ENCODE assay signal across 8 cellular contexts in the genomic region with DNA sequence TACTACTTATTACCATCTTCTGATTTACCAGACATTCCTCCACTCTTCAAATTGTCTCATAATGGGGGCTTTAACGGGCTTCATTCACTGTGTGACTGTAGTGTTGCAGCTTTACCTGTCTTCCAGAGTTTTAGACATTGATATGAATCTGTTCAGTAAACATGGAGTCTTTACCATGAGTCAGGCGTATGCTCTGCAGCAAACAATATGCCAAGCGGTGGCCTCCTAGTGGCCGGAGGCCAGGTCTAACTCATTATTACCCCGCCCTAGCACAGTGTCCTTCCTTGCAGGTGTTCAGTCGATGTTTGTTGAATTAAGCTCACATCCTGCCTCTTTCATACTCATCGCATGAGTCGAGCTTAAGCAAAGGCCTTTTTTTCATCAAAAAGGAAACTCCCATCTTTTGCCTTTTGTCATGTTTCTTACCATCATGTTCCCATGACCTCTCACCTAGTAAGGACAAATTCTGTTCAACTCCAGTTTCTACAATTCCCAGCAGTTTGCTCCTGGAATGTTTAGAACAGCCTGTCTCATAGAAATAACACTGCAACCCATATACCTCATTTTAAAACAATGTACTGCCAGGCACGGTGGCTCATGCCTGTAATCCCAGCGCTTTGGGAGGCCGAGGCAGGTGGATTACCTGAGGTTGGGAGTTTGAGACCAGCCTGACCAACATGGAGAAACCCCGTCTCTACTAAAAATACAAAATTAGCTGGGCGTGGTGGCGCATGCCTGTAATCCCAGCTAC. TPM values are rescaled to one million over a fixed set of nuclear protein-coding genes. Genes with fewer than 3 reads are reported as not detected.
DNase-seq lines count a peak whose midpoint lies in the region; ATAC-seq and TF ChIP-seq lines count a peak whose summit lies in the region.

No MANE protein-coding gene starts in this region.

- H3K27ac Mint-ChIP-seq in CD4-positive, alpha-beta memory T cell: peak overlapping the region; percentile 35 to 93 (median 71)
- H3K27ac Mint-ChIP-seq in activated naive CD8-positive, alpha-beta T cell treated with anti-CD3 and anti-CD28 coated beads for 36 hours: peak overlapping the region; percentile 51

- H3K4me3 ChIP-seq in CD4-positive, alpha-beta memory T cell (ENCODE audit: low read length in 2 of 2): no peak overlapping the region
- no peak overlapping the region for H3K4me3 ChIP-seq in HFF-Myc (replicated peaks; ENCODE audit: low read depth, low read length)
- H3K4me3 ChIP-seq in RWPE2 (ENCODE audit: severe bottlenecking): no peak overlapping the region

- no peak overlapping the region for H3K27ac ChIP-seq in CD4-positive, alpha-beta memory T cell (ENCODE audit: low read depth, low read length)
- H3K27ac ChIP-seq in RWPE2 (ENCODE audit: poor library complexity, severe bottlenecking): peak overlapping the region; percentile 87

- peak overlapping the region in 6 of 8 donors; percentile 1 to 75 (median 29) for H3K4me3 Mint-ChIP-seq in CD4-positive, alpha-beta memory T cell
- H3K4me3 Mint-ChIP-seq in activated naive CD8-positive, alpha-beta T cell treated with anti-CD3 and anti-CD28 coated beads for 36 hours: no peak overlapping the region

- H3K4me1 Mint-ChIP-seq in CD4-positive, alpha-beta memory T cell: peaks cover 23 to 35% (median 30%) of the 10 kb centered on the region in 4 donors
- H3K4me1 Mint-ChIP-seq in activated naive CD8-positive, alpha-beta T cell treated with anti-CD3 and anti-CD28 coated beads for 36 hours: peaks cover 43% of the 10 kb centered on the region

- H3K4me1 ChIP-seq in CD4-positive, alpha-beta memory T cell (ENCODE audit: insufficient read depth, low read length): peaks cover 43% of the 10 kb centered on the region
- H3K4me1 ChIP-seq in RWPE2 (ENCODE audit: insufficient read depth, poor library complexity, severe bottlenecking): peaks cover 48% of the 10 kb centered on the region

- peak; percentile 63 to 79 (median 69) for DNase-seq in CD4-positive, alpha-beta memory T cell
- DNase-seq in HFF-Myc (ENCODE audit: extremely low read depth, low read depth) (no peak), RWPE2 (ENCODE audit: low spot score) (peak; percentile 93), iPS-NIHi11 (ENCODE audit: low spot score) (peak; percentile 57), DMS79 (lab: John Stamatoyannopoulos, UW) (no peak), foreskin melanocyte (no peak)
- peak; percentile 53 for DNase-seq in activated naive CD8-positive, alpha-beta T cell treated with anti-CD3 and anti-CD28 coated beads for 36 hours
- DNase-seq in stimulated activated naive CD4-positive, alpha-beta T cell treated with Interleukin-2 at 50 U/mL for 16 hours (lab: John Stamatoyannopoulos, UW): peak; percentile 53

- no peaks in the 10 kb centered on the region for H3K36me3 Mint-ChIP-seq in CD4-positive, alpha-beta memory T cell
- H3K36me3 Mint-ChIP-seq in activated naive CD8-positive, alpha-beta T cell treated with anti-CD3 and anti-CD28 coated beads for 36 hours: peaks cover 2% of the 10 kb centered on the region

- TF ChIP-seq CTCF in HFF-Myc (IDR thresholded peaks at IDR 0.05; ENCODE audit: low read depth, low read length, missing control alignments): peak; percentile 56
- peak; percentile 92 for TF ChIP-seq CTCF in RWPE2 (IDR thresholded peaks at IDR 0.05; ENCODE audit: poor library complexity, severe bottlenecking)

- CTCF ChIA-PET in CD4-positive, alpha-beta memory T cell (lab: Charles Lee; ENCODE audit: partially characterized antibody): interaction anchor here (0.6 to 1.6 kb wide), 14 partner anchors 11 to 187 kb away, joined by 3 to 13 read pairs (median 4); no protein-coding TSS in a partner anchor

- intact Hi-C loops in CD4-positive, alpha-beta memory T cell (cut with micrococcal nuclease): loop anchor here (1.0 kb wide), 2 partner anchors 14 to 67 kb away; no protein-coding TSS in a partner anchor

- H3K27me3 Mint-ChIP-seq in CD4-positive, alpha-beta memory T cell: no peaks in the 10 kb centered on the region
- H3K27me3 Mint-ChIP-seq in activated naive CD8-positive, alpha-beta T cell treated with anti-CD3 and anti-CD28 coated beads for 36 hours: no peaks in the 10 kb centered on the region

- H3K9me3 ChIP-seq in CD4-positive, alpha-beta memory T cell (ENCODE audit: control insufficient read depth in 1 of 2, low read length in 2 of 2): no peaks in the 10 kb centered on the region
- H3K9me3 ChIP-seq in RWPE2 (ENCODE audit: severe bottlenecking): no peaks in the 10 kb centered on the region

- no peaks in the 10 kb centered on the region for H3K27me3 ChIP-seq in CD4-positive, alpha-beta memory T cell (ENCODE audit: insufficient read depth, low read length)
- no peaks in the 10 kb centered on the region for H3K27me3 ChIP-seq in RWPE2 (ENCODE audit: insufficient read depth, poor library complexity, severe bottlenecking)

- peak; percentile 91 for ATAC-seq in RWPE2 (ENCODE audit: low read depth)

- peaks cover 0 to 3% (median 0%) of the 10 kb centered on the region in 8 donors for H3K9me3 Mint-ChIP-seq in CD4-positive, alpha-beta memory T cell
- H3K9me3 Mint-ChIP-seq in activated naive CD8-positive, alpha-beta T cell treated with anti-CD3 and anti-CD28 coated beads for 36 hours: no peaks in the 10 kb centered on the region

- POLR2A ChIA-PET in CD4-positive, alpha-beta memory T cell (lab: Charles Lee; ENCODE audit: partially characterized antibody): interaction anchor here (1.0 to 18.0 kb wide), 7 partner anchors 20 to 242 kb away, joined by 3 to 365 read pairs (median 4); no protein-coding TSS in a partner anchor

- H3K36me3 ChIP-seq in CD4-positive, alpha-beta memory T cell (ENCODE audit: insufficient read depth, low read length): no peaks in the 10 kb centered on the region
- no peaks in the 10 kb centered on the region for H3K36me3 ChIP-seq in RWPE2 (ENCODE audit: low read depth)

RNA-seq across cellular contexts. Expression of a gene that starts 39.4 kb away (rescaled TPM):
- 10 to 100 TPM; 42.4 to 44.0 TPM for total RNA-seq in CD4-positive, alpha-beta memory T cell
- 10 to 100 TPM; 13.6 to 22.6 TPM for polyA plus RNA-seq in CD4-positive, alpha-beta memory T cell
- 1 to 10 TPM; 7.6 to 7.8 TPM for total RNA-seq in activated naive CD8-positive, alpha-beta T cell treated with anti-CD3 and anti-CD28 coated beads for 36 hours

RNA-seq across cellular contexts. Expression of a gene that starts 39.6 kb away (rescaled TPM):
- 10 to 100 TPM; 57.2 to 67.4 TPM for total RNA-seq in CD4-positive, alpha-beta memory T cell
- polyA plus RNA-seq in CD4-positive, alpha-beta memory T cell: 10 to 100 TPM; 21.2 to 27.1 TPM
- total RNA-seq in activated naive CD8-positive, alpha-beta T cell treated with anti-CD3 and anti-CD28 coated beads for 36 hours: 10 to 100 TPM; 47.9 to 61.6 TPM

Comparison
In these comparisons a context has a peak if more than half of its experiments do, and no peak if none do; other contexts are left out.
1. DNase-seq: peak in CD4-positive, alpha-beta memory T cell (5 of 5), RWPE2 (single experiment), activated naive CD8-positive, alpha-beta T cell treated with anti-CD3 and anti-CD28 coated beads for 36 hours (single experiment), iPS-NIHi11 (single experiment) and stimulated activated naive CD4-positive, alpha-beta T cell treated with Interleukin-2 at 50 U/mL for 16 hours (single experiment); none in HFF-Myc (single experiment), DMS79 (single experiment) and foreskin melanocyte (single experiment).
2. RNA of a gene that starts 39.4 kb away (total RNA-seq): 42.4 to 44.0 TPM in CD4-positive, alpha-beta memory T cell; 7.6 to 7.8 TPM in activated naive CD8-positive, alpha-beta T cell treated with anti-CD3 and anti-CD28 coated beads for 36 hours; every median in the first group is over 4 times any median in the second.